Comparison of ENCODE assay signal across 18 cellular contexts in the genomic region with DNA sequence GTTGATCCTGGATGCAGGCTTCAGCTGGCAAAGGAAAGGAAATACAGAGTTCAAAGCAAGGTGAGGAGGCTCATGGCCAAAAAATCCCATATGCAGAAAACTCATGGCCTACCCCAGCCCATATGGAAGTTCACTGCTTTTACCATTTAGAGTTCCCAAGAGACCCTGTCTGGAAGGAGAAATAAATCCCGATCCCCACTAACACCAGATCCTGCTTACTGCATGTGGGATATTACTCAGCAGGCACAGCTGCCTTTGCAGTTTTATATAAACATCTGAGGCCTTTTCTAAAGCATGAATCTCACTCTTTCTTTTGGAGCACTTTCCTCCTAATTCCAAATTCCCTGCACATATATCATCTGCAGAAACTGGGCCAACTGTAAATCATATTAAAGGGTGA.
A peak's percentile ranks its signal among the peaks of the same experiment; 100 is the strongest.
DNase-seq lines count a peak whose midpoint lies in the region; ATAC-seq and TF ChIP-seq lines count a peak whose summit lies in the region.
"Had no signal": no experiment of that assay in that cellular context is flagged by ENCODE, and none has a peak within 500 bp of the region (broad histone marks: within the 10 kb centered on the region; RNA-seq: fewer than 3 reads in every experiment).

No MANE protein-coding gene starts in this region.

- H3K27ac Mint-ChIP-seq in nephron = peak overlapping the region; percentile 76 to 84 (median 82)

- H3K27ac ChIP-seq in vagina = no peak overlapping the region

- no peaks in the 10 kb centered on the region for H3K36me3 ChIP-seq in vagina

- H3K4me3 ChIP-seq in vagina = no peak overlapping the region

- TF ChIP-seq CTCF in nephron (IDR thresholded peaks at IDR 0.05; ENCODE audit: unreplicated experiment in 3 of 3) (no peak), vagina (IDR thresholded peaks at IDR 0.05) (no peak)

- intact Hi-C loops in vagina (cut with DNase I) = no loop called here

- no peak for TF ChIP-seq POLR2A in vagina (IDR thresholded peaks at IDR 0.05)

- H3K27me3 ChIP-seq in vagina = no peaks in the 10 kb centered on the region

- H3K4me3 Mint-ChIP-seq in nephron = no peak overlapping the region
- H3K4me3 Mint-ChIP-seq: CD14-positive monocyte had no signal

- H3K9me3 Mint-ChIP-seq in nephron = no peaks in the 10 kb centered on the region

- no peaks in the 10 kb centered on the region for H3K36me3 Mint-ChIP-seq in nephron (ENCODE audit: low read depth)
- H3K36me3 Mint-ChIP-seq: CD14-positive monocyte had no signal

- peak; percentile 93 for DNase-seq in DMS 273 (lab: John Stamatoyannopoulos, UW; ENCODE audit: unreplicated experiment)
- DNase-seq in NCI-H524 treated with DMSO at 0.1 percent for 48 hours (lab: John Stamatoyannopoulos, UW) = peak; percentile 22
- DNase-seq in fibroblast of the conjunctiva (ENCODE audit: low read depth) = peak; percentile 13
- DNase-seq in vagina (ENCODE audit: extremely low spot score in 2 of 2) = no peak
- no peak for DNase-seq in foreskin melanocyte
- no peak for DNase-seq in NCI-H446 treated with DMSO at 0.1 percent for 48 hours (lab: John Stamatoyannopoulos, UW)
- DNase-seq: COR-L47; EL; H7; MV-4-11; NCI-H1417 treated with DMSO at 0.1 percent for 48 hours; NCI-H2081; NCI-H526; NK-92 treated with Interleukin-12 subunit alpha and Interleukin-12 subunit beta, amount 100 ng/mL, for 24 hours; SHP77 had no signal

- H3K9me3 ChIP-seq in vagina = no peaks in the 10 kb centered on the region

- ATAC-seq in HG03342 (IDR thresholded peaks at IDR 0.05; ENCODE audit: unreplicated experiment) = no peak

- H3K4me1 ChIP-seq in vagina = no peaks in the 10 kb centered on the region

- H3K4me1 Mint-ChIP-seq in nephron = peaks cover 31% of the 10 kb centered on the region
- H3K4me1 Mint-ChIP-seq: CD14-positive monocyte had no signal

- H3K27me3 Mint-ChIP-seq in nephron (ENCODE audit: low read depth) = no peaks in the 10 kb centered on the region

Comparison
In these comparisons a context has a peak if more than half of its experiments do, and no peak if none do; other contexts are left out.
1. DNase-seq: peak in DMS 273 (single experiment), NCI-H524 treated with DMSO at 0.1 percent for 48 hours (single experiment) and fibroblast of the conjunctiva (single experiment); none in vagina (0 of 2), foreskin melanocyte (single experiment) and NCI-H446 treated with DMSO at 0.1 percent for 48 hours (single experiment).